Comparison of ENCODE assay signal across 19 cellular contexts in the genomic region with DNA sequence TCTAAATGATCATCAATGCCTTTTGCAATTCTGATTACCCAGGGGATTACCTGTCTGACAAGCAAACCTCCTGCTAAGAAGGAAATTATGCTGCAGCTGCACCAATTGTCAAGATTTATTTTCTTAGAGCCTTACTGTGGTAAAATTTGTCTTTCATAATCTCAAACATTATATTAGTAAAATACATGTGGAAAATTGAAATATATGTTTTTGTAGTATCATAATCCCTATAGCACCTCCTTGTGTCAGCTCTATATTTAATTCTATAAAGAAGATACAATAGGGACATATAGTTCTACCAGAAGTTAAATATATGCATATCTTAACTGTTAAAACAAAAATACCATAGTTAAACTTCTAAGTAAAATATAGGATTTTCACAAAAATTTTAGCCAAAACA.
"Had no signal": no experiment of that assay in that cellular context is flagged by ENCODE, and none has a peak within 500 bp of the region (broad histone marks: within the 10 kb centered on the region; RNA-seq: fewer than 3 reads in every experiment).

No MANE protein-coding gene starts in this region.

- H3K27me3 Mint-ChIP-seq: activated CD4-positive, alpha-beta memory T cell treated with anti-CD3 and anti-CD28 coated beads, Interleukin-2, amount 10 ng/mL, durations not matched to agents 7 days and 5 days; activated CD4-positive, alpha-beta T cell treated with anti-CD3 and anti-CD28 coated beads for 36 hours; activated T-cell treated with anti-CD3 and anti-CD28 coated beads, Interleukin-2, amount 50 U/mL, for 24 hours; stimulated activated naive CD8-positive, alpha-beta T cell treated with anti-CD3 and anti-CD28 coated beads, Interleukin-15, Interleukin-2, amounts not matched to agents 100 ng/mL and 50 ng/mL, for 24 hours had no signal

- H3K9me3 ChIP-seq: adrenal gland, colonic mucosa had no signal

- DNase-seq: activated CD4-positive, alpha-beta memory T cell treated with anti-CD3 and anti-CD28 coated beads, Interleukin-2, amount 10 ng/mL, durations not matched to agents 7 days and 5 days; activated CD4-positive, alpha-beta T cell treated with anti-CD3 and anti-CD28 coated beads for 36 hours; activated effector memory CD4-positive, alpha-beta T cell treated with Interleukin-2 at 50 U/mL for 16 hours; activated naive CD4-positive, alpha-beta T cell treated with anti-CD3 and anti-CD28 coated beads, Interleukin-2, amount 50 U/mL, for 16 hours; activated T-cell treated with anti-CD3 and anti-CD28 coated beads, Interleukin-2, amount 50 U/mL, for 24 hours; adrenal gland; colonic mucosa; esophagus squamous epithelium; foreskin fibroblast; glutamatergic neuron; hypothalamus; kidney glomerular epithelial cell; T-helper 2 cell; trophoblast cell had no signal

- ATAC-seq: activated CD4-positive, alpha-beta T cell treated with anti-CD3 and anti-CD28 coated beads for 36 hours; sciatic nerve had no signal

- H3K4me1 ChIP-seq: adrenal gland, colonic mucosa, esophagus squamous epithelium, suprapubic skin had no signal

- H3K27ac Mint-ChIP-seq: activated CD4-positive, alpha-beta memory T cell treated with anti-CD3 and anti-CD28 coated beads, Interleukin-2, amount 10 ng/mL, durations not matched to agents 7 days and 5 days; activated CD4-positive, alpha-beta T cell treated with anti-CD3 and anti-CD28 coated beads for 36 hours; activated T-cell treated with anti-CD3 and anti-CD28 coated beads, Interleukin-2, amount 50 U/mL, for 24 hours; nephron; stimulated activated naive CD8-positive, alpha-beta T cell treated with anti-CD3 and anti-CD28 coated beads, Interleukin-15, Interleukin-2, amounts not matched to agents 100 ng/mL and 50 ng/mL, for 24 hours had no signal

- H3K27me3 ChIP-seq: adrenal gland, cardiac muscle cell, colonic mucosa, esophagus squamous epithelium, suprapubic skin had no signal

- H3K27ac ChIP-seq: adrenal gland, cardiac muscle cell, colonic mucosa, esophagus squamous epithelium, suprapubic skin had no signal

- H3K4me3 ChIP-seq: adrenal gland, cardiac muscle cell, colonic mucosa, esophagus squamous epithelium, suprapubic skin had no signal

- H3K4me1 Mint-ChIP-seq: activated CD4-positive, alpha-beta memory T cell treated with anti-CD3 and anti-CD28 coated beads, Interleukin-2, amount 10 ng/mL, durations not matched to agents 7 days and 5 days; activated CD4-positive, alpha-beta T cell treated with anti-CD3 and anti-CD28 coated beads for 36 hours; nephron had no signal

- H3K36me3 ChIP-seq: adrenal gland, cardiac muscle cell, colonic mucosa, esophagus squamous epithelium, suprapubic skin had no signal

- H3K4me3 Mint-ChIP-seq: activated CD4-positive, alpha-beta memory T cell treated with anti-CD3 and anti-CD28 coated beads, Interleukin-2, amount 10 ng/mL, durations not matched to agents 7 days and 5 days; activated CD4-positive, alpha-beta T cell treated with anti-CD3 and anti-CD28 coated beads for 36 hours; activated T-cell treated with anti-CD3 and anti-CD28 coated beads, Interleukin-2, amount 50 U/mL, for 24 hours; nephron; stimulated activated naive CD8-positive, alpha-beta T cell treated with anti-CD3 and anti-CD28 coated beads, Interleukin-15, Interleukin-2, amounts not matched to agents 100 ng/mL and 50 ng/mL, for 24 hours had no signal
